Comparison of ENCODE assay signal across 11 cellular contexts in the genomic region with DNA sequence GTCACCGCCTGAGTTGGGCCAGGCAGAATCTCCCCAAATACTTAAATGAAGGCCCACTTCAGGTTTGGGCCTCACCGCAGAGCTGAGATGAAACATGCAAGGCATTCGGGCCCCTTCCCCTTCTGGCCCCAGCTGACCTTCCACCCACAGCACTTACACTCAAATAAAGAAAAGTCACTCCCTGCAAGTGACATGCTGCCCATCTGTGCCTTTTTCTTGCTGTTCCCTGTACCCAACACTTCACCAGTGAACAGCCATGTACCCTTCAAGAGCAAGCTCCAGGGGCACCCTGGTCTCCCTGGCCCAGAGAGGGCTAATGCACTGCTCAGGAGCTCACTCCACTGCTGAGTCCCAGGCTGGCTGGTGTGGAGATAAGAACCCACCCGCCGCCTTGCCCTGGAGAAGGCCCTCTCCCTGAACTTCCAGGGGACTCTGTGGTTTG. TPM values are rescaled to one million over a fixed set of nuclear protein-coding genes. Genes with fewer than 3 reads are reported as not detected.
DNase-seq lines count a peak whose midpoint lies in the region; ATAC-seq and TF ChIP-seq lines count a peak whose summit lies in the region.
"Had no signal": no experiment of that assay in that cellular context is flagged by ENCODE, and none has a peak within 500 bp of the region (broad histone marks: within the 10 kb centered on the region; RNA-seq: fewer than 3 reads in every experiment).

No MANE protein-coding gene starts in this region.

- H3K27ac ChIP-seq in HEK293 (ENCODE audit: extremely low read depth, low read depth, low read length), result peak overlapping the region; percentile 21; the same call in 1 of the 2 replicates
- peak overlapping the region in 1 of 3 donors; percentile 58 for H3K27ac ChIP-seq in right lobe of liver
- peak overlapping the region in 13 of 21 experiments; percentile 13 to 82 (median 65) for H3K27ac ChIP-seq in skin epidermis

- peaks cover 38% of the 10 kb centered on the region for H3K27me3 Mint-ChIP-seq in dendritic cell treated with granulocyte-macrophage colony-stimulating factor and Interleukin-4, amounts not matched to agents 40 ng/mL and 50 ng/mL, for 4 days

- H3K4me1 ChIP-seq in HEK293 (ENCODE audit: control insufficient read depth, insufficient read depth, low read length), result peaks cover 20% of the 10 kb centered on the region
- H3K4me1 ChIP-seq in right lobe of liver, result peaks cover 4 to 74% (median 26%) of the 10 kb centered on the region in 4 donors

- intact Hi-C loops in dendritic cell treated with granulocyte-macrophage colony-stimulating factor and Interleukin-4, amounts not matched to agents 40 ng/mL and 50 ng/mL, for 4 days (cut with micrococcal nuclease), result no loop called here
- intact Hi-C loops in right lobe of liver (cut with DNase I), result no loop called here

- H3K4me3 Mint-ChIP-seq in dendritic cell treated with granulocyte-macrophage colony-stimulating factor and Interleukin-4, amounts not matched to agents 40 ng/mL and 50 ng/mL, for 4 days, result peak overlapping the region; percentile 39
- H3K4me3 Mint-ChIP-seq: activated T-cell treated with anti-CD3 and anti-CD28 coated beads, Interleukin-2, amount 50 U/mL, for 72 hours had no signal

- peaks cover 28% of the 10 kb centered on the region for H3K36me3 Mint-ChIP-seq in dendritic cell treated with granulocyte-macrophage colony-stimulating factor and Interleukin-4, amounts not matched to agents 40 ng/mL and 50 ng/mL, for 4 days (ENCODE audit: low read depth)

- TF ChIP-seq POLR2A in right lobe of liver (IDR thresholded peaks at IDR 0.05), result no peak

- ATAC-seq in right lobe of liver (no peak), HG02981 (IDR thresholded peaks at IDR 0.05; ENCODE audit: unreplicated experiment) (no peak), GM18873 (IDR thresholded peaks at IDR 0.05; ENCODE audit: low FRiP score, unreplicated experiment) (no peak), HG02870 (IDR thresholded peaks at IDR 0.05; ENCODE audit: unreplicated experiment) (no peak)

- no peaks in the 10 kb centered on the region for H3K9me3 Mint-ChIP-seq in dendritic cell treated with granulocyte-macrophage colony-stimulating factor and Interleukin-4, amounts not matched to agents 40 ng/mL and 50 ng/mL, for 4 days
- H3K9me3 Mint-ChIP-seq: activated T-cell treated with anti-CD3 and anti-CD28 coated beads, Interleukin-2, amount 50 U/mL, for 72 hours had no signal

- TF ChIP-seq CTCF in HEK293 (tag by site-specific recombination; IDR thresholded peaks at IDR 0.05) (no peak), right lobe of liver (IDR thresholded peaks at IDR 0.05) (no peak)

- H3K4me1 Mint-ChIP-seq in dendritic cell treated with granulocyte-macrophage colony-stimulating factor and Interleukin-4, amounts not matched to agents 40 ng/mL and 50 ng/mL, for 4 days (ENCODE audit: low read depth), result peaks cover 85% of the 10 kb centered on the region

- H3K4me3 ChIP-seq in HEK293 (ENCODE audit: low read depth, low read length) (no peak overlapping the region), right lobe of liver (no peak overlapping the region), skin epidermis (no peak overlapping the region)
- H3K4me3 ChIP-seq: body of pancreas had no signal

- H3K9me3 ChIP-seq in HEK293 (ENCODE audit: control insufficient read depth, insufficient read depth, low read depth, low read length) (no peaks in the 10 kb centered on the region), right lobe of liver (no peaks in the 10 kb centered on the region)
- H3K9me3 ChIP-seq: body of pancreas had no signal

- CTCF ChIA-PET in HEK293 (lab: Yijun Ruan, JAX), result interaction anchor here (0.6 to 1.9 kb wide), 5 partner anchors 12 to 71 kb away, joined by 4 to 5 read pairs (median 5); no protein-coding TSS in a partner anchor

- 10% methylated on average over 2 of the region's 5 CpGs for WGBS in right lobe of liver (ENCODE audit: insufficient coverage, low coverage, low lambda C conversion rate, missing lambda C conversion rate)

- DNase-seq in right lobe of liver (peak in 2 of 3 donors; percentile 33 to 45), LoVo (ENCODE audit: low spot score) (no peak)
- DNase-seq: activated T-cell treated with anti-CD3 and anti-CD28 coated beads, Interleukin-2, amount 50 U/mL, for 72 hours; NCI-H2107 had no signal

- H3K27me3 ChIP-seq in right lobe of liver, result no peaks in the 10 kb centered on the region
- H3K27me3 ChIP-seq: body of pancreas had no signal

- POLR2A ChIA-PET in HEK293 (lab: Yijun Ruan, JAX), result no interaction called here

- no peaks in the 10 kb centered on the region for H3K36me3 ChIP-seq in HEK293 (ENCODE audit: control insufficient read depth in 2 of 2, insufficient read depth in 1 of 2, low read length in 2 of 2)
- no peaks in the 10 kb centered on the region for H3K36me3 ChIP-seq in right lobe of liver

- H3K27ac Mint-ChIP-seq in dendritic cell treated with granulocyte-macrophage colony-stimulating factor and Interleukin-4, amounts not matched to agents 40 ng/mL and 50 ng/mL, for 4 days, result peak overlapping the region; percentile 82
- H3K27ac Mint-ChIP-seq: activated T-cell treated with anti-CD3 and anti-CD28 coated beads, Interleukin-2, amount 50 U/mL, for 72 hours had no signal

TF ChIP-seq in HEK293, 187 proteins besides CTCF, POLR2A, EP300 and RAD21:
- TF ChIP-seq ZNF311 (tag by site-specific recombination; IDR thresholded peaks at IDR 0.05; ENCODE audit: borderline replicate concordance) (no peak), ZFHX2 (tag by site-specific recombination; conservative IDR thresholded peaks at IDR 0.05) (0 out of 2 replicates have a peak, but pooled peaks have one; percentile 2), ZNF341 (tag by site-specific recombination; IDR thresholded peaks at IDR 0.05; ENCODE audit: low read depth) (peak; percentile 63)
- TF ChIP-seq, protein P1, sequence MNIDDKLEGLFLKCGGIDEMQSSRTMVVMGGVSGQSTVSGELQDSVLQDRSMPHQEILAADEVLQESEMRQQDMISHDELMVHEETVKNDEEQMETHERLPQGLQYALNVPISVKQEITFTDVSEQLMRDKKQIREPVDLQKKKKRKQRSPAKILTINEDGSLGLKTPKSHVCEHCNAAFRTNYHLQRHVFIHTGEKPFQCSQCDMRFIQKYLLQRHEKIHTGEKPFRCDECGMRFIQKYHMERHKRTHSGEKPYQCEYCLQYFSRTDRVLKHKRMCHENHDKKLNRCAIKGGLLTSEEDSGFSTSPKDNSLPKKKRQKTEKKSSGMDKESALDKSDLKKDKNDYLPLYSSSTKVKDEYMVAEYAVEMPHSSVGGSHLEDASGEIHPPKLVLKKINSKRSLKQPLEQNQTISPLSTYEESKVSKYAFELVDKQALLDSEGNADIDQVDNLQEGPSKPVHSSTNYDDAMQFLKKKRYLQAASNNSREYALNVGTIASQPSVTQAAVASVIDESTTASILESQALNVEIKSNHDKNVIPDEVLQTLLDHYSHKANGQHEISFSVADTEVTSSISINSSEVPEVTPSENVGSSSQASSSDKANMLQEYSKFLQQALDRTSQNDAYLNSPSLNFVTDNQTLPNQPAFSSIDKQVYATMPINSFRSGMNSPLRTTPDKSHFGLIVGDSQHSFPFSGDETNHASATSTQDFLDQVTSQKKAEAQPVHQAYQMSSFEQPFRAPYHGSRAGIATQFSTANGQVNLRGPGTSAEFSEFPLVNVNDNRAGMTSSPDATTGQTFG (tag by site-specific recombination; IDR thresholded peaks at IDR 0.05; ENCODE audit: borderline replicate concordance), result no peak

RNA-seq across cellular contexts. Expression of gene ZCCHC24, which starts 40.7 kb away (rescaled TPM):
- total RNA-seq in right lobe of liver, result 10 to 100 TPM; 19.8 to 33.6 (median 22.7) TPM

RNA-seq across cellular contexts. Expression of gene PPIF, which starts 57.4 kb away (rescaled TPM):
- total RNA-seq in right lobe of liver, result 100 to 1,000 TPM in 1 of 6 experiments, 10 to 100 TPM in 5; 53.7 to 106 (median 90.1) TPM
